In genomic region chrX:110004210-110004609, GRCh38 we compare ENCODE assay signal across 8 cellular contexts. TPM values are rescaled to one million over a fixed set of nuclear protein-coding genes. Genes with fewer than 3 reads are reported as not detected.
DNase-seq lines count a peak whose midpoint lies in the region; ATAC-seq and TF ChIP-seq lines count a peak whose summit lies in the region.

No MANE protein-coding gene starts in this region.

- H3K36me3 ChIP-seq in HAP-1 (replicated peaks): no peaks in the 10 kb centered on the region
- H3K36me3 ChIP-seq in prostate gland: no peaks in the 10 kb centered on the region
- no peaks in the 10 kb centered on the region for H3K36me3 ChIP-seq in SJCRH30

- peaks cover 11% of the 10 kb centered on the region for H3K36me3 Mint-ChIP-seq in T-cell

- peak overlapping the region; percentile 85 to 93 (median 85) for H3K4me3 Mint-ChIP-seq in T-cell

- H3K4me1 ChIP-seq in HAP-1 (peaks cover 22% of the 10 kb centered on the region), right cardiac atrium (ENCODE audit: control insufficient read depth, insufficient read depth, low read length) (peaks cover 6% of the 10 kb centered on the region), prostate gland (replicated peaks) (no peaks in the 10 kb centered on the region), SJCRH30 (no peaks in the 10 kb centered on the region)

- H3K9me3 ChIP-seq in HAP-1 (no peaks in the 10 kb centered on the region), right cardiac atrium (ENCODE audit: control insufficient read depth, low read length) (no peaks in the 10 kb centered on the region), prostate gland (no peaks in the 10 kb centered on the region), SJCRH30 (replicated peaks) (no peaks in the 10 kb centered on the region)

- intact Hi-C loops in right cardiac atrium (cut with DNase I): no loop called here
- intact Hi-C loops in prostate gland (cut with DNase I): loop anchor here (10.0 kb wide), 2 partner anchors 89 to 111 kb away; no protein-coding TSS in a partner anchor

- H3K9me3 Mint-ChIP-seq in T-cell: no peaks in the 10 kb centered on the region

- no peak for TF ChIP-seq CTCF in prostate gland (IDR thresholded peaks at IDR 0.05)

- DNase-seq in HAP-1 (ENCODE audit: low spot score in 2 of 2) (peak in 1 of 2 experiments; percentile 45), T-cell (no peak), right cardiac atrium (peak in 2 of 3 donors; percentile 16 to 53), prostate gland (ENCODE audit: low spot score) (peak; percentile 4), NCI-H524 treated with DMSO at 0.1 percent for 48 hours (lab: John Stamatoyannopoulos, UW) (no peak), SJCRH30 (no peak)
- DNase-seq in stimulated activated CD4-positive, alpha-beta T cell treated with anti-CD3 and anti-CD28 coated beads, Interleukin-4, amount 100 ng/mL, for 4 hours: no peak

- peak overlapping the region; percentile 51; the same call in 1 of the 2 replicates for H3K4me3 ChIP-seq in HAP-1
- peak overlapping the region; percentile 95 for H3K4me3 ChIP-seq in right cardiac atrium (ENCODE audit: low read length)
- H3K4me3 ChIP-seq in prostate gland: no peak overlapping the region
- no peak overlapping the region for H3K4me3 ChIP-seq in SJCRH30

- no peak for TF ChIP-seq POLR2A in prostate gland (IDR thresholded peaks at IDR 0.05)

- H3K27me3 Mint-ChIP-seq in T-cell: peaks cover 0 to 3% of the 10 kb centered on the region in 2 donors

- H3K27ac Mint-ChIP-seq in T-cell: no peak overlapping the region

- in situ Hi-C loops in HAP-1 (cut with MboI; ENCODE audit: low sequenced_read_pairs): no loop called here

- ATAC-seq in T-cell (replicated peaks in 1 of 4) (no peak), right cardiac atrium (no peak), HG02840 (IDR thresholded peaks at IDR 0.05; ENCODE audit: low FRiP score, unreplicated experiment) (no peak)

- WGBS in right cardiac atrium: 56% methylated on average over 8 of the region's 8 CpGs
- 35% methylated on average over 8 of the region's 8 CpGs for WGBS in prostate gland

- POLR2A ChIA-PET in T-cell (lab: Charles Lee): no interaction called here

- CTCF ChIA-PET in T-cell (lab: Charles Lee): no interaction called here

- H3K27ac ChIP-seq in right cardiac atrium (ENCODE audit: low read length) (peak overlapping the region; percentile 11), prostate gland (no peak overlapping the region), SJCRH30 (no peak overlapping the region)

- H3K27me3 ChIP-seq in HAP-1 (ENCODE audit: low read depth): no peaks in the 10 kb centered on the region
- no peaks in the 10 kb centered on the region for H3K27me3 ChIP-seq in right cardiac atrium (ENCODE audit: control insufficient read depth, insufficient read depth)
- no peaks in the 10 kb centered on the region for H3K27me3 ChIP-seq in prostate gland (replicated peaks; ENCODE audit: insufficient read depth)
- no peaks in the 10 kb centered on the region for H3K27me3 ChIP-seq in SJCRH30

- peaks cover 36 to 54% (median 39%) of the 10 kb centered on the region in 3 donors for H3K4me1 Mint-ChIP-seq in T-cell

RNA-seq across cellular contexts. Expression of gene TMEM164, which starts 1.3 kb away (rescaled TPM):
- total RNA-seq in T-cell: 10 to 100 TPM; 16.9 to 20.6 (median 19.8) TPM
- 10 to 100 TPM; 29.7 to 37.5 (median 34.3) TPM for total RNA-seq in right cardiac atrium
- 17.6 TPM for polyA plus RNA-seq in right cardiac atrium
- 100 to 1,000 TPM in 1 of 2 donors, 10 to 100 TPM in 1; 45.5 to 445 TPM for total RNA-seq in prostate gland
- 22.8 and 27.4 TPM in 2 replicates for total RNA-seq in SJCRH30 (2014; rRNA removed; shearing (Covaris generic))

Comparison
In these comparisons a context has a peak if more than half of its experiments do, and no peak if none do; other contexts are left out.
1. DNase-seq: peak in right cardiac atrium (2 of 3) and prostate gland (single experiment); none in T-cell (0 of 34), NCI-H524 treated with DMSO at 0.1 percent for 48 hours (single experiment), stimulated activated CD4-positive, alpha-beta T cell treated with anti-CD3 and anti-CD28 coated beads, Interleukin-4, amount 100 ng/mL, for 4 hours (0 of 2) and SJCRH30 (0 of 2).
2. H3K4me3 ChIP-seq: peak in HAP-1 (single experiment) and right cardiac atrium (single experiment); none in prostate gland (0 of 2) and SJCRH30 (single experiment).